Comparison of ENCODE assay signal across 8 cellular contexts in genomic region chr11:61828379-61828628, GRCh38. TPM values are rescaled to one million over a fixed set of nuclear protein-coding genes. Genes with fewer than 3 reads are reported as not detected.
DNase-seq lines count a peak whose midpoint lies in the region; ATAC-seq and TF ChIP-seq lines count a peak whose summit lies in the region.

No MANE protein-coding gene starts in this region.

- peaks cover 21% of the 10 kb centered on the region for H3K79me1 ChIP-seq in mesendoderm (ENCODE audit: low read length)

- H3K27me3 ChIP-seq in HAP-1 (ENCODE audit: low read depth), result no peaks in the 10 kb centered on the region
- H3K27me3 ChIP-seq in body of pancreas, result peaks cover 0 to 5% of the 10 kb centered on the region in 2 donors
- no peaks in the 10 kb centered on the region for H3K27me3 ChIP-seq in mesendoderm (ENCODE audit: insufficient read depth, low read length, poor library complexity)

- peak overlapping the region; percentile 96 for H3K4ac ChIP-seq in mesendoderm (ENCODE audit: low read depth, low read length)

- in situ Hi-C loops in HAP-1 (cut with MboI; ENCODE audit: low sequenced_read_pairs), result no loop called here

- peak overlapping the region; percentile 78 for H2AK5ac ChIP-seq in mesendoderm (ENCODE audit: low read length)

- DNase-seq in HAP-1 (ENCODE audit: low spot score in 2 of 2) (no peak), body of pancreas (no peak), mesendoderm (no peak), 8988T (no peak), DMS 273 (lab: John Stamatoyannopoulos, UW; ENCODE audit: unreplicated experiment) (no peak), kidney glomerular epithelial cell (lab: John Stamatoyannopoulos, UW) (no peak)
- no peak for DNase-seq in stimulated activated CD4-positive, alpha-beta T cell treated with anti-CD3 and anti-CD28 coated beads, Interleukin-2, amount 100 ng/mL, for 48 hours

- peak overlapping the region; percentile 97 for H3K23ac ChIP-seq in mesendoderm (ENCODE audit: low read length)

- peaks cover 51% of the 10 kb centered on the region for H3K79me2 ChIP-seq in mesendoderm (ENCODE audit: control insufficient read depth, insufficient read depth, low read length)

- peak overlapping the region; percentile 98 for H3K4me2 ChIP-seq in mesendoderm (ENCODE audit: low read length)

- H3K36me3 ChIP-seq in HAP-1 (replicated peaks) (peaks cover 6% of the 10 kb centered on the region; the same call in 1 of the 2 replicates), body of pancreas (replicated peaks in 1 of 2; ENCODE audit: insufficient read depth in 1 of 2, low read depth in 2 of 2) (no peaks in the 10 kb centered on the region), mesendoderm (ENCODE audit: control insufficient read depth, insufficient read depth, low read length) (no peaks in the 10 kb centered on the region)

- H4K5ac ChIP-seq in mesendoderm (ENCODE audit: low read length), result no peak overlapping the region

- no peak overlapping the region for H2BK15ac ChIP-seq in mesendoderm (replicated peaks; ENCODE audit: low read depth)

- H2BK120ac ChIP-seq in mesendoderm (ENCODE audit: low read depth, low read length), result no peak overlapping the region

- peak overlapping the region; percentile 98 for H2BK5ac ChIP-seq in mesendoderm (ENCODE audit: low read length)

- peak overlapping the region; percentile 83 for H3K18ac ChIP-seq in mesendoderm (ENCODE audit: low read length)

- intact Hi-C loops in body of pancreas (cut with DNase I), result no loop called here

- H3K27ac ChIP-seq in 22Rv1 (peak overlapping the region; percentile 68), body of pancreas (peak overlapping the region in 3 of 4 donors; percentile 15 to 75 (median 65)), mesendoderm (ENCODE audit: low read depth, low read length) (peak overlapping the region; percentile 93)

- H4K8ac ChIP-seq in mesendoderm (ENCODE audit: low read depth, low read length), result peak overlapping the region; percentile 7

- H3K4me3 ChIP-seq in HAP-1 (peak overlapping the region; percentile 74), body of pancreas (peak overlapping the region in 1 of 2 donors; percentile 22), mesendoderm (ENCODE audit: low read length) (peak overlapping the region; percentile 98)

- TF ChIP-seq POLR2A in body of pancreas (IDR thresholded peaks at IDR 0.05), result peak in 1 of 3 donors; percentile 2

- peak overlapping the region; percentile 100 for H3K9ac ChIP-seq in mesendoderm (ENCODE audit: low read length)

- H3K9me3 ChIP-seq in HAP-1, result no peaks in the 10 kb centered on the region
- H3K9me3 ChIP-seq in body of pancreas, result no peaks in the 10 kb centered on the region

- H3K56ac ChIP-seq in mesendoderm (ENCODE audit: low read length), result peak overlapping the region; percentile 100

- H3K4me1 ChIP-seq in HAP-1 (peaks cover 17% of the 10 kb centered on the region), body of pancreas (peaks cover 26% of the 10 kb centered on the region), mesendoderm (ENCODE audit: control insufficient read depth, low read depth, low read length) (peaks cover 24% of the 10 kb centered on the region)

- ATAC-seq in body of pancreas, result no peak

- WGBS in body of pancreas, 2 donors, result 0% methylated on average over 1 to 16 of the region's 16 CpGs
- WGBS in mesendoderm (ENCODE audit: extremely low coverage, insufficient coverage, low lambda C conversion rate), result no CpG with 5 or more reads among the region's 16 CpGs

- TF ChIP-seq CTCF in 22Rv1 (IDR thresholded peaks at IDR 0.05) (no peak), body of pancreas (IDR thresholded peaks at IDR 0.05) (no peak)

RNA-seq across cellular contexts. Expression of gene FADS2, which starts 0.2 kb away (rescaled TPM):
- total RNA-seq in body of pancreas, result 1 to 10 TPM; 2.0 to 4.4 TPM
- 493 TPM for polyA plus RNA-seq in mesendoderm (2013, experiment 1 of 2)
- 506 TPM for polyA plus RNA-seq in mesendoderm (2013, experiment 2 of 2)

RNA-seq across cellular contexts. Expression of gene FADS1, which starts 11.5 kb away (rescaled TPM):
- total RNA-seq in body of pancreas, result 1 to 10 TPM; 4.6 to 7.0 TPM
- 104 TPM for polyA plus RNA-seq in mesendoderm (2013, experiment 1 of 2)
- 102 TPM for polyA plus RNA-seq in mesendoderm (2013, experiment 2 of 2)

RNA-seq across cellular contexts. Expression of gene FEN1, which starts 35.6 kb away (rescaled TPM):
- 1 to 10 TPM; 2.6 to 3.4 TPM for total RNA-seq in body of pancreas
- 74.6 TPM for polyA plus RNA-seq in mesendoderm (2013, experiment 1 of 2)
- 75.1 TPM for polyA plus RNA-seq in mesendoderm (2013, experiment 2 of 2)

RNA-seq across cellular contexts. Expression of gene TMEM258, which starts 35.9 kb away (rescaled TPM):
- 10 to 100 TPM in 1 of 2 donors, 1 to 10 TPM in 1; 8.6 to 29.1 TPM for total RNA-seq in body of pancreas
- 285 TPM for polyA plus RNA-seq in mesendoderm (2013, experiment 1 of 2)
- 285 TPM for polyA plus RNA-seq in mesendoderm (2013, experiment 2 of 2)
